ENCODE assay signal across 8 cellular contexts in the genomic region with DNA sequence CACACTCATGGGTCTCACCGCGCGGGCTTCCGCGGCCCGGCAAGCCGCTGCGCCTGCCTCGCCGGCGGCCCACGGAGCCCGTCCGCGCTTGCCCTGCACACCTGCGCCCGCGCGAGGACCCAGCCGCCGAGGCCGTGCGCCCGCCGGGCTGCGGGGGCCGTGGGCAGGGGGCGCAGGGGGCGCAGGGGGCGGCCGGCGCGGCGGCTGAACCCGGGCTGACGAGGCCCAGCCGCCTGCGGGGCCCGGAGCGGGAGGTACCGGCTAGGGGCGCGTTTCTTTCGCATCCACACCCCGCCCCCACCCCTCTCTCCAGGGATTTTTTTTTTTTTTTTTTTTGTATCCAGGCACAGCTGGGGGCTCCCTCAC. TPM values are rescaled to one million over a fixed set of nuclear protein-coding genes. Genes with fewer than 3 reads are reported as not detected.
A peak's percentile ranks its signal among the peaks of the same experiment; 100 is the strongest.
DNase-seq lines count a peak whose midpoint lies in the region; ATAC-seq, FAIRE-seq and TF ChIP-seq lines count a peak whose summit lies in the region.

No MANE protein-coding gene starts in this region.

- H3K27me3 Mint-ChIP-seq in CD8-positive, alpha-beta T cell (ENCODE audit: low read depth), result peaks cover 83% of the 10 kb centered on the region

- no peaks in the 10 kb centered on the region for H3K36me3 ChIP-seq in CD8-positive, alpha-beta T cell (ENCODE audit: insufficient read depth, low read length)
- H3K36me3 ChIP-seq in Loucy (ENCODE audit: insufficient read depth, low read length), result no peaks in the 10 kb centered on the region
- no peaks in the 10 kb centered on the region for H3K36me3 ChIP-seq in endothelial cell of umbilical vein (ENCODE audit: control insufficient read depth in 2 of 2, extremely low read depth in 1 of 2, insufficient read depth in 2 of 2, low read length in 2 of 2)
- H3K36me3 ChIP-seq in osteoblast (ENCODE audit: insufficient read depth, low read length), result no peaks in the 10 kb centered on the region

- DNase-seq in CD8-positive, alpha-beta T cell, result peak in 1 of 7 experiments; percentile 18
- no peak for DNase-seq in endothelial cell of umbilical vein (ENCODE audit: low read depth, low spot score)
- no peak for DNase-seq in osteoblast (ENCODE audit: insufficient read length, low spot score, missing footprints)
- DNase-seq in GM12891 (ENCODE audit: insufficient read length, low spot score), result no peak
- no peak for DNase-seq in GM13976 (ENCODE audit: low spot score)
- no peak for DNase-seq in GM13977 (ENCODE audit: low spot score)
- no peak for DNase-seq in NCI-H1436 (lab: John Stamatoyannopoulos, UW)

- BruUV-seq in endothelial cell of umbilical vein (replicated peaks; lab: Mats Ljungman, UMichigan), result no TSS peak

- H3K9me2 ChIP-seq in Loucy (replicated peaks; ENCODE audit: low read depth, low read length), result no peaks in the 10 kb centered on the region

- no peaks in the 10 kb centered on the region for H4K20me1 ChIP-seq in Loucy (ENCODE audit: insufficient read depth, low read length, poor library complexity, severe bottlenecking)
- no peaks in the 10 kb centered on the region for H4K20me1 ChIP-seq in endothelial cell of umbilical vein (replicated peaks; ENCODE audit: control insufficient read depth, extremely low read depth, insufficient read depth, low read length)
- H4K20me1 ChIP-seq in osteoblast (ENCODE audit: insufficient read depth, low read length), result no peaks in the 10 kb centered on the region

- H3K9ac ChIP-seq in Loucy (ENCODE audit: low read depth, low read length, poor library complexity, severe bottlenecking) (no peak overlapping the region), endothelial cell of umbilical vein (replicated peaks; ENCODE audit: extremely low read depth, insufficient read depth, low read length) (no peak overlapping the region)

- H3K4me1 ChIP-seq in CD8-positive, alpha-beta T cell (ENCODE audit: insufficient read depth, low read length), result peaks cover 40% of the 10 kb centered on the region
- H3K4me1 ChIP-seq in Loucy (ENCODE audit: insufficient read depth, low read length, poor library complexity, severe bottlenecking) (peaks cover 3% of the 10 kb centered on the region), endothelial cell of umbilical vein (ENCODE audit: control insufficient read depth, extremely low read depth, insufficient read depth, low read length) (peaks cover 25% of the 10 kb centered on the region), osteoblast (ENCODE audit: insufficient read depth, low read length) (peaks cover 19% of the 10 kb centered on the region)

- peak overlapping the region; percentile 71 for H3K4me3 ChIP-seq in CD8-positive, alpha-beta T cell (ENCODE audit: low read depth, low read length)
- peak overlapping the region; percentile 84 for H3K4me3 ChIP-seq in Loucy (ENCODE audit: low read length, poor library complexity, severe bottlenecking)
- peak overlapping the region in 2 of 3 experiments; percentile 32 to 39 for H3K4me3 ChIP-seq in endothelial cell of umbilical vein (replicated peaks in 1 of 3; ENCODE audit: insufficient read depth in 1 of 3, low read depth in 1 of 3, low read length in 3 of 3)
- peak overlapping the region; percentile 76 for H3K4me3 ChIP-seq in osteoblast (ENCODE audit: insufficient read depth, low read length)

- intact Hi-C loops in CD8-positive, alpha-beta T cell (cut with DNase I, micrococcal nuclease), result loop anchor here in 1 of 2 experiments (10.0 kb wide), 1 partner anchor 716 kb away; no protein-coding TSS in a partner anchor
- intact Hi-C loops in endothelial cell of umbilical vein (cut with micrococcal nuclease), result loop anchor here (2.0 kb wide), 1 partner anchor 176 kb away; the partner anchor contains the start of gene AFG1L

- peak; percentile 35 for ATAC-seq in CD8-positive, alpha-beta T cell

- TF ChIP-seq POLR2A in endothelial cell of umbilical vein (IDR thresholded peaks at IDR 0.05; ENCODE audit: low read depth, low read length), result no peak
- TF ChIP-seq POLR2A in GM12891 (IDR thresholded peaks at IDR 0.05; ENCODE audit: low read depth, low read length), result no peak

- no peak overlapping the region for H3K27ac ChIP-seq in CD8-positive, alpha-beta T cell (ENCODE audit: low read depth, low read length)
- H3K27ac ChIP-seq in endothelial cell of umbilical vein (ENCODE audit: insufficient read depth, low read depth, low read length) (no peak overlapping the region), osteoblast (ENCODE audit: low read depth, low read length) (no peak overlapping the region)

- H3K9me3 ChIP-seq in CD8-positive, alpha-beta T cell (ENCODE audit: low read length), result no peaks in the 10 kb centered on the region
- no peaks in the 10 kb centered on the region for H3K9me3 ChIP-seq in Loucy (ENCODE audit: insufficient read depth, low read depth, low read length)
- no peaks in the 10 kb centered on the region for H3K9me3 ChIP-seq in endothelial cell of umbilical vein (replicated peaks; ENCODE audit: control insufficient read depth, insufficient read depth, low read length)
- H3K9me3 ChIP-seq in osteoblast (ENCODE audit: low read depth, low read length), result no peaks in the 10 kb centered on the region

- CTCF ChIA-PET in CD8-positive, alpha-beta T cell (lab: Charles Lee), result no interaction called here
- CTCF ChIA-PET in endothelial cell of umbilical vein (lab: Charles Lee), result interaction anchor here (0.7 to 1.3 kb wide), 3 partner anchors 14 to 379 kb away, joined by 3 to 8 read pairs (median 3); no protein-coding TSS in a partner anchor

- H3K27ac Mint-ChIP-seq in CD8-positive, alpha-beta T cell, result no peak overlapping the region

- no peak for TF ChIP-seq CTCF in CD8-positive, alpha-beta T cell (IDR thresholded peaks at IDR 0.05)
- TF ChIP-seq CTCF in Loucy (conservative IDR thresholded peaks at IDR 0.05; ENCODE audit: low read length) (no peak), endothelial cell of umbilical vein (IDR thresholded peaks at IDR 0.05; ENCODE audit: extremely low read depth in 1 of 2, insufficient read depth in 1 of 2, low read depth in 1 of 2, low read length in 2 of 2) (no peak), osteoblast (IDR thresholded peaks at IDR 0.05; ENCODE audit: extremely low read depth, low read depth, low read length) (no peak), GM13976 (IDR thresholded peaks at IDR 0.05; ENCODE audit: borderline replicate concordance, control extremely low read depth, extremely low read depth, insufficient read depth, missing control alignments) (no peak), GM13977 (IDR thresholded peaks at IDR 0.05; ENCODE audit: extremely low read depth, insufficient read depth, missing control alignments) (no peak)

- H3K4me1 Mint-ChIP-seq in CD8-positive, alpha-beta T cell (ENCODE audit: low read depth), result peaks cover 54% of the 10 kb centered on the region

- H2AFZ ChIP-seq in Loucy (ENCODE audit: low read length), result peak overlapping the region; percentile 99; the same call in 1 of the 2 replicates
- H2AFZ ChIP-seq in endothelial cell of umbilical vein (ENCODE audit: low read depth, low read length), result peak overlapping the region; percentile 36
- peak overlapping the region; percentile 80 for H2AFZ ChIP-seq in osteoblast (ENCODE audit: low read length)

- FAIRE-seq in endothelial cell of umbilical vein (lab: Jason Lieb, UNC), result no peak
- FAIRE-seq in GM12891 (lab: Jason Lieb, UNC), result no peak

- H3K27me3 ChIP-seq in CD8-positive, alpha-beta T cell (ENCODE audit: insufficient read depth, low read length), result peaks cover 41% of the 10 kb centered on the region
- no peaks in the 10 kb centered on the region for H3K27me3 ChIP-seq in Loucy (ENCODE audit: insufficient read depth, low read length, poor library complexity, severe bottlenecking)
- H3K27me3 ChIP-seq in endothelial cell of umbilical vein (ENCODE audit: control insufficient read depth in 2 of 2, insufficient read depth in 2 of 2, low read length in 2 of 2), result peaks cover 76 to 85% of the 10 kb centered on the region in 2 experiments
- H3K27me3 ChIP-seq in osteoblast (ENCODE audit: insufficient read depth, low read length), result peaks cover 85% of the 10 kb centered on the region

- peaks cover 3% of the 10 kb centered on the region for H3K36me3 Mint-ChIP-seq in CD8-positive, alpha-beta T cell

- POLR2A ChIA-PET in CD8-positive, alpha-beta T cell (lab: Charles Lee), result no interaction called here
- POLR2A ChIA-PET in endothelial cell of umbilical vein (lab: Charles Lee), result no interaction called here

- dilution Hi-C loops in endothelial cell of umbilical vein (cut with MboI; ENCODE audit: extremely low pct_ligation_motif_present, low sequenced_read_pairs), result no loop called here

- H3K4me2 ChIP-seq in Loucy (ENCODE audit: low read depth, low read length, poor library complexity, severe bottlenecking) (peak overlapping the region; percentile 77), endothelial cell of umbilical vein (ENCODE audit: insufficient read depth, low read length) (peak overlapping the region; percentile 85), osteoblast (ENCODE audit: insufficient read depth, low read length) (peak overlapping the region; percentile 81)

- no peaks in the 10 kb centered on the region for H3F3A ChIP-seq in Loucy (ENCODE audit: low read depth)

- no peaks in the 10 kb centered on the region for H3K9me1 ChIP-seq in endothelial cell of umbilical vein (replicated peaks; ENCODE audit: control insufficient read depth, extremely low read depth, insufficient read depth, low read length)

- in situ Hi-C loops in GM13976 (cut with MboI; ENCODE audit: low sequenced_read_pairs, unreplicated experiment) (loop anchor here (25.0 kb wide), 1 partner anchor 369 kb away; no protein-coding TSS in a partner anchor), GM13977 (cut with MboI; ENCODE audit: low pct_unique_long_range_greater_than_20kb, low sequenced_read_pairs, unreplicated experiment) (loop anchor here (5.0 to 25.0 kb wide), 2 partner anchors 44 to 369 kb away; no protein-coding TSS in a partner anchor)

- H3K79me2 ChIP-seq in Loucy (ENCODE audit: insufficient read depth, low read length) (no peaks in the 10 kb centered on the region), endothelial cell of umbilical vein (ENCODE audit: control insufficient read depth, insufficient read depth, low read length) (no peaks in the 10 kb centered on the region), osteoblast (ENCODE audit: insufficient read depth, low read length) (no peaks in the 10 kb centered on the region)

- peak overlapping the region; percentile 92 for H3K4me3 Mint-ChIP-seq in CD8-positive, alpha-beta T cell

- no peaks in the 10 kb centered on the region for H3K9me3 Mint-ChIP-seq in CD8-positive, alpha-beta T cell

RNA-seq across cellular contexts. Expression of gene OSTM1, which starts 43.8 kb away (rescaled TPM):
- total RNA-seq in CD8-positive, alpha-beta T cell, result 10 to 100 TPM; 20.0 to 25.0 TPM
- total RNA-seq in endothelial cell of umbilical vein (26.4 and 27.8 TPM in 2 replicates), osteoblast (36.5 and 42.3 TPM in 2 replicates)
- 23.1 and 28.7 TPM in 2 replicates for polyA plus RNA-seq in endothelial cell of umbilical vein
- polyA plus RNA-seq in endothelial cell of umbilical vein (2011; cell fraction: cytosol; rRNA removed), result 5.8 and 7.7 TPM in 2 replicates
- 5.1 and 8.1 TPM in 2 replicates for polyA plus RNA-seq in endothelial cell of umbilical vein (2011; cell fraction: nucleus; rRNA removed)
- 25.5 and 27.1 TPM in 2 replicates for polyA plus RNA-seq in endothelial cell of umbilical vein (2012)
- 34.8 and 42.2 TPM in 2 replicates for polyA minus RNA-seq in endothelial cell of umbilical vein
- 24.3 TPM for polyA minus RNA-seq in endothelial cell of umbilical vein (2011; cell fraction: cytosol; rRNA and poly(A)+ RNA removed)
- 8.5 and 15.4 TPM in 2 replicates for polyA minus RNA-seq in endothelial cell of umbilical vein (2011; cell fraction: nucleus; rRNA and poly(A)+ RNA removed)
- 2.4 TPM for polyA plus RNA-seq in GM12891 (2012; ENCODE audit: low read depth, missing spikeins)

RNA-seq across cellular contexts. Expression of gene NR2E1, which starts 47.5 kb away (rescaled TPM):
- not detected for total RNA-seq in CD8-positive, alpha-beta T cell
- total RNA-seq in endothelial cell of umbilical vein (not detected in 2 replicates), osteoblast (not detected in 2 replicates)
- not detected in 2 replicates for polyA plus RNA-seq in endothelial cell of umbilical vein
- polyA plus RNA-seq in endothelial cell of umbilical vein (2011; cell fraction: cytosol; rRNA removed), result not detected in 2 replicates
- polyA plus RNA-seq in endothelial cell of umbilical vein (2011; cell fraction: nucleus; rRNA removed), result not detected in 2 replicates
- not detected in 2 replicates for polyA plus RNA-seq in endothelial cell of umbilical vein (2012)
- not detected in 2 replicates for polyA minus RNA-seq in endothelial cell of umbilical vein
- polyA minus RNA-seq in endothelial cell of umbilical vein (2011; cell fraction: cytosol; rRNA and poly(A)+ RNA removed), result not detected
- polyA minus RNA-seq in endothelial cell of umbilical vein (2011; cell fraction: nucleus; rRNA and poly(A)+ RNA removed), result not detected in 2 replicates
- not detected for polyA plus RNA-seq in GM12891 (2012; ENCODE audit: low read depth, missing spikeins)

Comparison
In these comparisons a context has a peak if more than half of its experiments do, and no peak if none do; other contexts are left out.
1. H2AFZ ChIP-seq: peak in every context shown above with its lines; median percentile 99 in Loucy; 80 in osteoblast; 36 in endothelial cell of umbilical vein.